In genomic region chr1:7680791-7681165, GRCh38 we compare ENCODE assay signal across 8 cellular contexts.
DNase-seq lines count a peak whose midpoint lies in the region; ATAC-seq and TF ChIP-seq lines count a peak whose summit lies in the region.

No MANE protein-coding gene starts in this region.

- no peaks in the 10 kb centered on the region for H3K9me3 Mint-ChIP-seq in activated T-cell treated with anti-CD3 and anti-CD28 coated beads, Interleukin-2, amount 50 U/mL, for 24 hours
- H3K9me3 Mint-ChIP-seq in activated CD8-positive, alpha-beta T cell treated with anti-CD3 and anti-CD28 coated beads, Interleukin-2, amount 10 ng/mL, durations not matched to agents 7 days and 5 days (ENCODE audit: insufficient read depth) = no peaks in the 10 kb centered on the region

- no peak for TF ChIP-seq POLR2A in prostate gland (IDR thresholded peaks at IDR 0.05)

- DNase-seq in activated T-cell treated with anti-CD3 and anti-CD28 coated beads, Interleukin-2, amount 50 U/mL, for 24 hours = no peak
- no peak for DNase-seq in activated T-cell treated with anti-CD3 and anti-CD28 coated beads, Interleukin-2, amount 50 U/mL, for 1 hour
- DNase-seq in activated CD8-positive, alpha-beta T cell treated with anti-CD3 and anti-CD28 coated beads, Interleukin-2, amount 10 ng/mL, durations not matched to agents 7 days and 5 days = no peak
- DNase-seq in left cardiac atrium = no peak
- no peak for DNase-seq in prostate gland (ENCODE audit: low spot score)
- DNase-seq in SW 1271 (lab: John Stamatoyannopoulos, UW) = no peak
- no peak for DNase-seq in G401 (ENCODE audit: low spot score)

- POLR2A ChIA-PET in activated CD8-positive, alpha-beta T cell treated with anti-CD3 and anti-CD28 coated beads, Interleukin-2, amount 10 ng/mL, durations not matched to agents 7 days and 5 days (lab: Charles Lee) = no interaction called here

- no peaks in the 10 kb centered on the region for H3K36me3 Mint-ChIP-seq in activated T-cell treated with anti-CD3 and anti-CD28 coated beads, Interleukin-2, amount 50 U/mL, for 24 hours (ENCODE audit: low read depth)
- H3K36me3 Mint-ChIP-seq in activated CD8-positive, alpha-beta T cell treated with anti-CD3 and anti-CD28 coated beads, Interleukin-2, amount 10 ng/mL, durations not matched to agents 7 days and 5 days (ENCODE audit: low read depth) = no peaks in the 10 kb centered on the region

- ATAC-seq in activated CD8-positive, alpha-beta T cell treated with anti-CD3 and anti-CD28 coated beads, Interleukin-2, amount 10 ng/mL, durations not matched to agents 7 days and 5 days = no peak
- ATAC-seq in left cardiac atrium (peak; percentile 14 to 36), GM19397 (IDR thresholded peaks at IDR 0.05; ENCODE audit: unreplicated experiment) (no peak)

- peaks cover 1% of the 10 kb centered on the region for H3K4me1 Mint-ChIP-seq in activated T-cell treated with anti-CD3 and anti-CD28 coated beads, Interleukin-2, amount 50 U/mL, for 24 hours (ENCODE audit: low read depth)
- no peaks in the 10 kb centered on the region for H3K4me1 Mint-ChIP-seq in activated CD8-positive, alpha-beta T cell treated with anti-CD3 and anti-CD28 coated beads, Interleukin-2, amount 10 ng/mL, durations not matched to agents 7 days and 5 days (ENCODE audit: low read depth)

- H3K36me3 ChIP-seq in prostate gland = no peaks in the 10 kb centered on the region

- CTCF ChIA-PET in activated CD8-positive, alpha-beta T cell treated with anti-CD3 and anti-CD28 coated beads, Interleukin-2, amount 10 ng/mL, durations not matched to agents 7 days and 5 days (lab: Charles Lee) = interaction anchor here (2.4 to 21.7 kb wide), 3 partner anchors 13 to 72 kb away, joined by 11 to 515 read pairs (median 56); no protein-coding TSS in a partner anchor

- no peaks in the 10 kb centered on the region for H3K27me3 Mint-ChIP-seq in activated T-cell treated with anti-CD3 and anti-CD28 coated beads, Interleukin-2, amount 50 U/mL, for 24 hours
- H3K27me3 Mint-ChIP-seq in activated CD8-positive, alpha-beta T cell treated with anti-CD3 and anti-CD28 coated beads, Interleukin-2, amount 10 ng/mL, durations not matched to agents 7 days and 5 days (ENCODE audit: low read depth) = peaks cover 9% of the 10 kb centered on the region

- in situ Hi-C loops in G401 (cut with HindIII; ENCODE audit: low sequenced_read_pairs) = no loop called here

- 1% methylated on average over 37 of the region's 37 CpGs for WGBS in prostate gland

- H3K27ac Mint-ChIP-seq in activated T-cell treated with anti-CD3 and anti-CD28 coated beads, Interleukin-2, amount 50 U/mL, for 24 hours = no peak overlapping the region
- H3K27ac Mint-ChIP-seq in activated CD8-positive, alpha-beta T cell treated with anti-CD3 and anti-CD28 coated beads, Interleukin-2, amount 10 ng/mL, durations not matched to agents 7 days and 5 days = no peak overlapping the region

- no peaks in the 10 kb centered on the region for H3K27me3 ChIP-seq in prostate gland (replicated peaks; ENCODE audit: insufficient read depth)

- peak overlapping the region; percentile 74 for H3K4me3 Mint-ChIP-seq in activated T-cell treated with anti-CD3 and anti-CD28 coated beads, Interleukin-2, amount 50 U/mL, for 24 hours
- peak overlapping the region; percentile 59 for H3K4me3 Mint-ChIP-seq in activated CD8-positive, alpha-beta T cell treated with anti-CD3 and anti-CD28 coated beads, Interleukin-2, amount 10 ng/mL, durations not matched to agents 7 days and 5 days

- peak overlapping the region; percentile 59 to 76 for H3K4me3 ChIP-seq in prostate gland

- H3K9me3 ChIP-seq in prostate gland = no peaks in the 10 kb centered on the region

- H3K4me1 ChIP-seq in prostate gland (replicated peaks) = peaks cover 5% of the 10 kb centered on the region

- no peak for TF ChIP-seq CTCF in prostate gland (IDR thresholded peaks at IDR 0.05)

- intact Hi-C loops in left cardiac atrium (cut with DNase I) = no loop called here
- intact Hi-C loops in prostate gland (cut with DNase I) = no loop called here

- peak overlapping the region; percentile 61 to 67 for H3K27ac ChIP-seq in prostate gland

Comparison
In these comparisons a context has a peak if more than half of its experiments do, and no peak if none do; other contexts are left out.
1. ATAC-seq: peak in left cardiac atrium (2 of 2); none in activated CD8-positive, alpha-beta T cell treated with anti-CD3 and anti-CD28 coated beads, Interleukin-2, amount 10 ng/mL, durations not matched to agents 7 days and 5 days (single experiment) and GM19397 (single experiment).